In the genomic region with DNA sequence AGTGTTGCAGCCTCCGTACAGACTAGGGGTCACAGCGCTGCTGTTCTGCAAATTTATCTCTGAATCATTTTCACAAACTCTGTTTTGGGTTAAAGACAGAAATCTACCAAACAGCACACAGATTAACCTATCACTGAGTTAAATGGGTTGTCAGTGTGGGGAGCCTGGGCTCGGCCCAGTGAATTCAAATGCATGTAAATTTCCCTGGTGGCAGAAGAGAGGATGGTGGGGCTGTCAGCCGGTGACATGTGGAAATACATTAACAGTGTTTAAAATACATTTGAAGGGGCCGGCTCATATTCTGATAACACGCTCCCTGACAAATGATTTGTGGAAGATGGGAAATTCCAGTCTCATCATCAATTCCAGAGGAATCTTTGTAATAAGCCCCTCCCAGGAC, we compare ENCODE assay signal across 3 cellular contexts.
"Had no signal": no experiment of that assay in that cellular context is flagged by ENCODE, and none has a peak within 500 bp of the region (broad histone marks: within the 10 kb centered on the region; RNA-seq: fewer than 3 reads in every experiment).

No MANE protein-coding gene starts in this region.

- H3K4me3 ChIP-seq: GM12878 had no signal

- DNase-seq: GDM1, GF-D8 had no signal
